In the genomic region with DNA sequence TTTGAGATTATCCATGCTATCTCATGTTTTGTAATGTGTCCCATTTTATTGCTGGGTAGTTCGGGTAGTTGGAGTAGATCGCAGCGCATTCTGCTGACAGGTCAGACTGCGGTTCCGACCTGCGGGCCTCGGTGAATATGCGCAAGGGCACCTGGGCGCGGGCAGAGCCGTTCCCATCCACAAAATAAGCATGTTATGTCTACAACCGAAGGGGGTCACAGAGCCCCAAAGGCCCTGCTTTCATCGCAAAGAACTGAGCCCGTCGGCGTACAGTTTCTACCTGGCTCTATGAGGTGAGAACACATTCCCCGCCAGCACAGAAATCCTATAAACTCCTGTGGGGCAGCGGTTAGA, we compare ENCODE assay signal across 8 cellular contexts.
DNase-seq lines count a peak whose midpoint lies in the region; ATAC-seq, FAIRE-seq and TF ChIP-seq lines count a peak whose summit lies in the region.

No MANE protein-coding gene starts in this region.

- intact Hi-C loops in Caco-2 (cut with micrococcal nuclease; ENCODE audit: unreplicated experiment) = loop anchor here (1.0 to 2.0 kb wide), 2 partner anchors 9 to 85 kb away; no protein-coding TSS in a partner anchor

- H2AFZ ChIP-seq in Loucy (ENCODE audit: low read length) = peak overlapping the region; percentile 83
- no peak overlapping the region for H2AFZ ChIP-seq in H1 (ENCODE audit: low read length)

- H2BK15ac ChIP-seq in H1 (ENCODE audit: low read length) = peak overlapping the region; percentile 29; the same call in 1 of the 2 replicates

- peaks cover 13% of the 10 kb centered on the region for H3K36me3 Mint-ChIP-seq in Caco-2 (ENCODE audit: insufficient read depth, unreplicated experiment)

- H2AK5ac ChIP-seq in H1 (ENCODE audit: low read depth, low read length) = no peak overlapping the region

- H3K56ac ChIP-seq in H1 (replicated peaks; ENCODE audit: insufficient read length, low read depth, low read length) = no peak overlapping the region

- H3K18ac ChIP-seq in H1 (ENCODE audit: extremely low read depth, low read length) = no peak overlapping the region; the same call in 1 of the 2 replicates

- no peak overlapping the region for H3K23ac ChIP-seq in H1 (ENCODE audit: insufficient read length)

- peak overlapping the region; percentile 79 for H3K4me3 Mint-ChIP-seq in Caco-2 (ENCODE audit: unreplicated experiment)

- no peak overlapping the region for H3K27ac ChIP-seq in H1 (ENCODE audit: low read depth, low read length)
- H3K27ac ChIP-seq in neutrophil = no peak overlapping the region

- DNase-seq in Caco-2 (no peak), H1 (ENCODE audit: low read depth in 1 of 2, low spot score in 2 of 2) (no peak), RPMI8226 (no peak), retina (no peak)
- DNase-seq in activated CD8-positive, alpha-beta memory T cell treated with anti-CD3 and anti-CD28 coated beads for 24 hours = no peak

- H3K4me1 Mint-ChIP-seq in Caco-2 (ENCODE audit: low read depth, unreplicated experiment) = no peaks in the 10 kb centered on the region

- no peaks in the 10 kb centered on the region for H3F3A ChIP-seq in Loucy (ENCODE audit: low read depth)

- H3K27me3 ChIP-seq in Caco-2 (replicated peaks; ENCODE audit: control insufficient read depth, insufficient read depth, low read length) (no peaks in the 10 kb centered on the region), Loucy (ENCODE audit: insufficient read depth, low read length, poor library complexity, severe bottlenecking) (no peaks in the 10 kb centered on the region), H1 (replicated peaks in 1 of 4; ENCODE audit: control insufficient read depth in 3 of 4, extremely low read depth in 1 of 4, insufficient read depth in 3 of 4, low read length in 3 of 4) (peaks cover 27 to 67% (median 54%) of the 10 kb centered on the region in 4 experiments), neutrophil (peaks cover 99% of the 10 kb centered on the region)

- H3K4me1 ChIP-seq in Caco-2 (no peaks in the 10 kb centered on the region), Loucy (ENCODE audit: insufficient read depth, low read length, poor library complexity, severe bottlenecking) (no peaks in the 10 kb centered on the region), H1 (replicated peaks in 1 of 4; ENCODE audit: control insufficient read depth in 3 of 4, insufficient read depth in 4 of 4, low read length in 3 of 4) (peaks cover 3 to 23% (median 16%) of the 10 kb centered on the region in 4 experiments; a peak in 6 of 7 replicates), neutrophil (ENCODE audit: control insufficient read depth in 1 of 2, insufficient read depth in 1 of 2, low read depth in 1 of 2, low read length in 1 of 2) (peaks cover 10 to 14% of the 10 kb centered on the region in 2 experiments)

- H2BK5ac ChIP-seq in H1 (ENCODE audit: low read depth, low read length) = no peak overlapping the region

- H3K23me2 ChIP-seq in H1 (ENCODE audit: low read depth, low read length) = peaks cover 10% of the 10 kb centered on the region

- no peak overlapping the region for H3K14ac ChIP-seq in H1 (ENCODE audit: insufficient read length)

- ATAC-seq in GM18520 (IDR thresholded peaks at IDR 0.05; ENCODE audit: unreplicated experiment) = no peak

- no TSS peak for BruUV-seq in Caco-2 (replicated peaks; lab: Mats Ljungman, UMichigan)

- H2BK20ac ChIP-seq in H1 (ENCODE audit: low read length) = no peak overlapping the region

- 9% methylated on average over 18 of the region's 18 CpGs; no CpG with 5 or more reads in 1 of the 2 experiments for WGBS in H1 (ENCODE audit: extremely low coverage in 1 of 2, insufficient coverage in 1 of 2, insufficient read length in 1 of 2, insufficient replicate concordance in 2 of 2, low coverage in 1 of 2, low lambda C conversion rate in 2 of 2, missing lambda C conversion rate in 1 of 2), 2 experiments

- H2BK120ac ChIP-seq in H1 (replicated peaks; ENCODE audit: low read depth, low read length) = no peak overlapping the region

- H3K9me3 ChIP-seq in Caco-2 (peaks cover 5% of the 10 kb centered on the region; the same call in 1 of the 2 replicates), Loucy (ENCODE audit: insufficient read depth, low read depth, low read length) (no peaks in the 10 kb centered on the region), H1 (ENCODE audit: insufficient read depth in 2 of 2, low read depth in 1 of 2, low read length in 1 of 2) (no peaks in the 10 kb centered on the region), neutrophil (no peaks in the 10 kb centered on the region)

- peak overlapping the region; percentile 74 for H3K4me2 ChIP-seq in Loucy (ENCODE audit: low read depth, low read length, poor library complexity, severe bottlenecking)
- H3K4me2 ChIP-seq in H1 (ENCODE audit: insufficient read depth in 1 of 2, low read depth in 2 of 2, low read length in 2 of 2) = peak overlapping the region; percentile 99 to 100

- no peaks in the 10 kb centered on the region for H3K79me1 ChIP-seq in H1 (ENCODE audit: low read depth, low read length)

- CTCF ChIA-PET in Caco-2 (lab: Charles Lee) = interaction anchor here (0.6 to 1.0 kb wide), 2 partner anchors 100 to 158 kb away, joined by 3 to 5 read pairs; a partner anchor contains a TSS
- CTCF ChIA-PET in H1 (lab: Charles Lee; ENCODE audit: partially characterized antibody) = interaction anchor here (0.7 kb wide), 1 partner anchor 16 kb away, joined by 4 read pairs; no protein-coding TSS in a partner anchor

- TF ChIP-seq CTCF in Caco-2 (IDR thresholded peaks at IDR 0.05; ENCODE audit: insufficient read depth in 1 of 2, low read depth in 1 of 2, low read length in 1 of 2, severe bottlenecking in 1 of 2, unreplicated experiment in 1 of 2) (no peak), Loucy (conservative IDR thresholded peaks at IDR 0.05; ENCODE audit: low read length) (no peak), H1 (IDR thresholded peaks at IDR 0.05; ENCODE audit: control extremely low read depth in 1 of 3, insufficient read depth in 1 of 3, low read depth in 1 of 3, low read length in 3 of 3) (no peak), neutrophil (IDR thresholded peaks at IDR 0.05) (no peak)

- FAIRE-seq in H1 (lab: Jason Lieb, UNC) = no peak

- POLR2A ChIA-PET in Caco-2 (lab: Charles Lee) (interaction anchor here (0.6 to 2.0 kb wide), 12 partner anchors 9 to 696 kb away, joined by 3 to 28 read pairs (median 4); a partner anchor contains a TSS), H1 (lab: Charles Lee; ENCODE audit: partially characterized antibody) (interaction anchor here (0.6 to 2.1 kb wide), 54 partner anchors 8 to 1180 kb away, joined by 3 to 62 read pairs (median 7); a partner anchor contains a TSS)

- H4K5ac ChIP-seq in H1 (ENCODE audit: insufficient read length, low read depth, low read length) = no peak overlapping the region

- H3K27ac Mint-ChIP-seq in Caco-2 (ENCODE audit: unreplicated experiment) = peak overlapping the region; percentile 99

- H3K36me3 ChIP-seq in Caco-2 (ENCODE audit: control insufficient read depth, insufficient read depth, low read length) (no peaks in the 10 kb centered on the region), Loucy (ENCODE audit: insufficient read depth, low read length) (no peaks in the 10 kb centered on the region), H1 (ENCODE audit: control insufficient read depth in 2 of 4, insufficient read depth in 4 of 4, low read length in 3 of 4) (no peaks in the 10 kb centered on the region), neutrophil (no peaks in the 10 kb centered on the region)

- H4K8ac ChIP-seq in H1 (ENCODE audit: extremely low read depth, insufficient read depth, low read length) = no peak overlapping the region

- no peaks in the 10 kb centered on the region for H4K20me1 ChIP-seq in Loucy (ENCODE audit: insufficient read depth, low read length, poor library complexity, severe bottlenecking)
- peaks cover 4 to 5% of the 10 kb centered on the region in 2 experiments for H4K20me1 ChIP-seq in H1 (replicated peaks in 1 of 2; ENCODE audit: control insufficient read depth in 1 of 2, insufficient read depth in 2 of 2, low read length in 2 of 2)

- H3K4me3 ChIP-seq in Caco-2 (ENCODE audit: low read depth, low read length) (peak overlapping the region; percentile 41), Loucy (ENCODE audit: low read length, poor library complexity, severe bottlenecking) (peak overlapping the region; percentile 75), H1 (ENCODE audit: extremely low read depth in 1 of 4, insufficient read depth in 2 of 4, low read depth in 3 of 4, low read length in 4 of 4) (peak overlapping the region; percentile 74 to 95 (median 88); a peak in 7 of 8 replicates), neutrophil (ENCODE audit: low read depth in 1 of 2, low read length in 1 of 2) (peak overlapping the region; percentile 22 to 48)

- H4K91ac ChIP-seq in H1 (replicated peaks; ENCODE audit: insufficient read length, low read length) = no peak overlapping the region

- no peak for TF ChIP-seq EP300 in H1 (IDR thresholded peaks at IDR 0.05; ENCODE audit: borderline replicate concordance in 1 of 2, low read depth in 2 of 2, low read length in 2 of 2)

- no peaks in the 10 kb centered on the region for H3K27me3 Mint-ChIP-seq in Caco-2 (ENCODE audit: insufficient read depth, unreplicated experiment)

- no peaks in the 10 kb centered on the region for H3K9me2 ChIP-seq in Loucy (replicated peaks; ENCODE audit: low read depth, low read length)

- H3K9ac ChIP-seq in Loucy (ENCODE audit: low read depth, low read length, poor library complexity, severe bottlenecking) = peak overlapping the region; percentile 44
- H3K9ac ChIP-seq in H1 (replicated peaks in 1 of 4; ENCODE audit: extremely low read depth in 1 of 4, low read depth in 3 of 4, low read length in 3 of 4) = peak overlapping the region in 1 of 4 experiments; percentile 100; a peak in 2 of 7 replicates

- no peak overlapping the region; the same call in 1 of the 2 replicates for H2BK12ac ChIP-seq in H1 (ENCODE audit: low read depth, low read length)

- no peak overlapping the region for H3K4ac ChIP-seq in H1 (replicated peaks; ENCODE audit: insufficient read length, low read depth, low read length)

- TF ChIP-seq POLR2A in H1 (IDR thresholded peaks at IDR 0.05; ENCODE audit: control extremely low read depth in 1 of 2, low read depth in 2 of 2, low read length in 2 of 2) = no peak

- no peaks in the 10 kb centered on the region for H3K9me3 Mint-ChIP-seq in Caco-2 (ENCODE audit: unreplicated experiment)

- TF ChIP-seq RAD21 in H1 (IDR thresholded peaks at IDR 0.05 in 1 of 2, conservative IDR thresholded peaks at IDR 0.05 in 1 of 2; ENCODE audit: low read depth in 2 of 2, low read length in 2 of 2) = no peak

- H3K79me2 ChIP-seq in Loucy (ENCODE audit: insufficient read depth, low read length) (no peaks in the 10 kb centered on the region), H1 (ENCODE audit: control insufficient read depth in 1 of 2, insufficient read depth in 2 of 2, low read length in 2 of 2) (no peaks in the 10 kb centered on the region)

TF ChIP-seq in H1, 55 proteins besides CTCF, POLR2A, EP300 and RAD21 (continues in another document):
- no peak for TF ChIP-seq TCF12 (IDR thresholded peaks at IDR 0.05; ENCODE audit: low read depth, low read length)
- no peak for TF ChIP-seq EGR1 (IDR thresholded peaks at IDR 0.05; ENCODE audit: borderline replicate concordance, low read depth, low read length)
- no peak for TF ChIP-seq SIRT6 (IDR thresholded peaks at IDR 0.05; ENCODE audit: low read length)
- no peak for TF ChIP-seq SP2 (IDR thresholded peaks at IDR 0.05; ENCODE audit: low read length)
- TF ChIP-seq NRF1 (IDR thresholded peaks at IDR 0.05; ENCODE audit: low read depth, low read length) = no peak
- no peak for TF ChIP-seq JUN (IDR thresholded peaks at IDR 0.05; ENCODE audit: low read depth, low read length)

Comparison
In these comparisons a context has a peak if more than half of its experiments do, and no peak if none do; other contexts are left out.
1. H3K4me3 ChIP-seq: peak in every context shown above with its lines; median percentile 88 in H1; 75 in Loucy; 41 in Caco-2; 35 in neutrophil.